ENCODE assay signal across 18 cellular contexts in the genomic region with DNA sequence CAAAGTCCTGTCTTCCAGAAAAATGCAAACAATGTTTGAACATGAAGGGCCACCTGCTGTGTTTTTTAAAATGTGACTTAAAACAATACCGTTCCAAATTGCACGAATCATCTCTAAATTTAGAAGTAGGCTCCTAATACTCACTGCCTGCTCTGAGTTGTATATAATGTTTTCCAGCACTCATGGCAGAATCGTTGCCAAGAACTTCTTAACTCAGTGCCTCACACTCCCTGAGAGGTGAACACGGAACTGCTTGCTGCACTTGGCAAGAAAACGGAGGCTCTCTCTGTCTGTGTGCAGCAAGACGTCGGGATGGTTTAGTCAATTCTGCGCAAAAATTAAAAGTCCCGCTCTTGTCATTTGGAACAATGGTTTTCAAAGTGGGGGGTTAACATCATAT.
"Had no signal": no experiment of that assay in that cellular context is flagged by ENCODE, and none has a peak within 500 bp of the region (broad histone marks: within the 10 kb centered on the region; RNA-seq: fewer than 3 reads in every experiment).

No MANE protein-coding gene starts in this region.

- H3K27me3 ChIP-seq: cardiac muscle cell, ovary, tibial artery, uterus had no signal

- H3K4me3 ChIP-seq: cardiac muscle cell, ovary, tibial artery, uterus had no signal

- H3K4me1 ChIP-seq: tibial artery, uterus had no signal

- H3K9me3 ChIP-seq: ovary, uterus had no signal

- H3K27ac ChIP-seq: cardiac muscle cell, ovary, tibial artery, uterus had no signal

- ATAC-seq: activated CD8-positive, alpha-beta memory T cell treated with anti-CD3 and anti-CD28 coated beads, Interleukin-2, amount 10 ng/mL, durations not matched to agents 7 days and 5 days; activated naive CD4-positive, alpha-beta T cell treated with anti-CD3 and anti-CD28 coated beads, Interleukin-2, amount 50 U/mL, for 72 hours; stimulated activated naive CD8-positive, alpha-beta T cell treated with anti-CD3 and anti-CD28 coated beads, Interleukin-15, amount 100 ng/mL, for 72 hours had no signal

- H3K36me3 ChIP-seq: cardiac muscle cell, ovary, tibial artery, uterus had no signal

- DNase-seq: activated CD4-positive, alpha-beta T cell treated with anti-CD3 and anti-CD28 coated beads, Interleukin-2, amount 50 U/mL, for 4 hours; activated CD4-positive, CD25-positive, alpha-beta regulatory T cell treated with anti-CD3 and anti-CD28 coated beads, Interleukin-2, amount 50 U/mL, for 72 hours; activated CD8-positive, alpha-beta memory T cell treated with anti-CD3 and anti-CD28 coated beads, Interleukin-2, amount 10 ng/mL, durations not matched to agents 7 days and 5 days; activated effector memory CD4-positive, alpha-beta T cell treated with anti-CD3 and anti-CD28 coated beads, Interleukin-2, amount 50 U/mL, for 16 hours; activated T-cell treated with anti-CD3 and anti-CD28 coated beads, Interleukin-2, amount 50 U/mL, for 24 hours; anterior cingulate cortex; cortex of kidney; effector CD8-positive, alpha-beta T cell; mesendoderm; ovary; stimulated activated CD4-positive, alpha-beta T cell treated with anti-CD3 and anti-CD28 coated beads, Interleukin-15, amount 100 ng/mL, for 24 hours; stimulated activated CD4-positive, alpha-beta T cell treated with anti-CD3 and anti-CD28 coated beads, Interleukin-4, amount 100 ng/mL, for 24 hours; stimulated activated naive CD8-positive, alpha-beta T cell treated with anti-CD3 and anti-CD28 coated beads, Interleukin-15, amount 100 ng/mL, for 72 hours; T-helper 9 cell; tibial artery; uterus had no signal
